ENCODE assay signal across 13 cellular contexts in the genomic region with DNA sequence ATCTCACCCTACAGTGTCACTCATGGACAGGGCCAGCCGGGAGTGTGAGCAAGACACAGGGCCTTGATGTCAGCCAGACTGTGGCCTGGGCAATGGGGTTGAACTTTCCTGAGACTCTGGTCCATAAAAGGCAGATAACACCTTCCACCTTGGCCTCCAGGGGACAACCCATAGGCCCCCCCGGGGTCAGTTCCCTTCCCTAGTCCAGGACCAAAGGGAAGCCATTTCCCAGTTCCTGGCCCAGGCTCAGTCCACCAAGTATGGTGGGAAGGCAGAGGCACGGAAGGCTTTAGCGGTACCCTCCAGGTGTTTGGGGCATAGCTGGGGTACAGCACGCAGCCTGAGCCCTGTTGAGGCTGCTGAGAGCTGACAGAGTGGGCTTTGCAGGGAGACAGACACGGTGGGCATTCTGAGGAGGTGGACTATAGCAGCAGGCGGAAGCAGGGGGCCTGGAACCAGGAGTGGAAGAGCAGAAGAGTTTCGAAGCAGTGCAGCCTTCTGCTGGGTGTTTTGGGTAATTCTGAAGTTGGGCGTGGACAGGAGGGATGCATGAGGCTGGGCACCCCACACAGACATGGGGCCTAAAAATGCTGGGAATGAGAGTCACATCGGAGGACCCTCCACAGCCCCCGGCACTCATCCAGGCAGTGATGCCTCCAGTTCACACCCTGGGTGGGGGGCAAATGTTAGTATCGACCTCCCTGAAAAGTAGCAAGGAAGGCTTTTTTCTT. TPM values are rescaled to one million over a fixed set of nuclear protein-coding genes. Genes with fewer than 3 reads are reported as not detected.
"Had no signal": no experiment of that assay in that cellular context is flagged by ENCODE, and none has a peak within 500 bp of the region (broad histone marks: within the 10 kb centered on the region; RNA-seq: fewer than 3 reads in every experiment).

No MANE protein-coding gene starts in this region.

- H3K27ac ChIP-seq: VCaP had no signal

- H3K36me3 Mint-ChIP-seq: activated CD4-positive, alpha-beta memory T cell treated with anti-CD3 and anti-CD28 coated beads for 36 hours; naive thymus-derived CD8-positive, alpha-beta T cell had no signal

- H3K9me3 ChIP-seq: mucosa of descending colon, tibial nerve had no signal

- H3K4me3 ChIP-seq: coronary artery, mucosa of descending colon, tibial nerve had no signal

- DNase-seq: activated CD4-positive, alpha-beta memory T cell treated with anti-CD3 and anti-CD28 coated beads for 36 hours; activated naive CD8-positive, alpha-beta T cell treated with anti-CD3 and anti-CD28 coated beads, Interleukin-2, amount 50 U/mL, for 24 hours; activated T-cell treated with anti-CD3 and anti-CD28 coated beads, Interleukin-2, amount 50 U/mL, for 4 hours; caudate nucleus; effector memory CD8-positive, alpha-beta T cell; left cardiac atrium; mammary epithelial cell; mucosa of descending colon; naive thymus-derived CD8-positive, alpha-beta T cell; nucleus accumbens had no signal

- H3K27me3 ChIP-seq: tibial nerve had no signal

- H3K4me3 Mint-ChIP-seq: activated CD4-positive, alpha-beta memory T cell treated with anti-CD3 and anti-CD28 coated beads for 36 hours; activated naive CD8-positive, alpha-beta T cell treated with anti-CD3 and anti-CD28 coated beads, Interleukin-2, amount 50 U/mL, for 24 hours; activated T-cell treated with anti-CD3 and anti-CD28 coated beads, Interleukin-2, amount 50 U/mL, for 4 hours; effector memory CD8-positive, alpha-beta T cell; naive thymus-derived CD8-positive, alpha-beta T cell had no signal

- H3K9me3 Mint-ChIP-seq: activated CD4-positive, alpha-beta memory T cell treated with anti-CD3 and anti-CD28 coated beads for 36 hours; activated naive CD8-positive, alpha-beta T cell treated with anti-CD3 and anti-CD28 coated beads, Interleukin-2, amount 50 U/mL, for 24 hours; activated T-cell treated with anti-CD3 and anti-CD28 coated beads, Interleukin-2, amount 50 U/mL, for 4 hours; effector memory CD8-positive, alpha-beta T cell; naive thymus-derived CD8-positive, alpha-beta T cell had no signal

- H3K27ac Mint-ChIP-seq: activated CD4-positive, alpha-beta memory T cell treated with anti-CD3 and anti-CD28 coated beads for 36 hours; activated naive CD8-positive, alpha-beta T cell treated with anti-CD3 and anti-CD28 coated beads, Interleukin-2, amount 50 U/mL, for 24 hours; effector memory CD8-positive, alpha-beta T cell; naive thymus-derived CD8-positive, alpha-beta T cell had no signal

- ATAC-seq: activated naive CD8-positive, alpha-beta T cell treated with anti-CD3 and anti-CD28 coated beads, Interleukin-2, amount 50 U/mL, for 24 hours; activated T-cell treated with anti-CD3 and anti-CD28 coated beads, Interleukin-2, amount 50 U/mL, for 4 hours; effector memory CD8-positive, alpha-beta T cell; mucosa of descending colon; naive thymus-derived CD8-positive, alpha-beta T cell had no signal

- H3K4me1 Mint-ChIP-seq: activated naive CD8-positive, alpha-beta T cell treated with anti-CD3 and anti-CD28 coated beads, Interleukin-2, amount 50 U/mL, for 24 hours had no signal

- H3K36me3 ChIP-seq: tibial nerve had no signal

- H3K27me3 Mint-ChIP-seq: activated CD4-positive, alpha-beta memory T cell treated with anti-CD3 and anti-CD28 coated beads for 36 hours; activated naive CD8-positive, alpha-beta T cell treated with anti-CD3 and anti-CD28 coated beads, Interleukin-2, amount 50 U/mL, for 24 hours; naive thymus-derived CD8-positive, alpha-beta T cell had no signal

RNA-seq across cellular contexts. Expression of a gene that starts 43.9 kb away (rescaled TPM):
- total RNA-seq: mammary epithelial cell had no signal
- polyA plus RNA-seq: mammary epithelial cell had no signal
